2 cellular contexts compared by ENCODE assay signal in the genomic region with DNA sequence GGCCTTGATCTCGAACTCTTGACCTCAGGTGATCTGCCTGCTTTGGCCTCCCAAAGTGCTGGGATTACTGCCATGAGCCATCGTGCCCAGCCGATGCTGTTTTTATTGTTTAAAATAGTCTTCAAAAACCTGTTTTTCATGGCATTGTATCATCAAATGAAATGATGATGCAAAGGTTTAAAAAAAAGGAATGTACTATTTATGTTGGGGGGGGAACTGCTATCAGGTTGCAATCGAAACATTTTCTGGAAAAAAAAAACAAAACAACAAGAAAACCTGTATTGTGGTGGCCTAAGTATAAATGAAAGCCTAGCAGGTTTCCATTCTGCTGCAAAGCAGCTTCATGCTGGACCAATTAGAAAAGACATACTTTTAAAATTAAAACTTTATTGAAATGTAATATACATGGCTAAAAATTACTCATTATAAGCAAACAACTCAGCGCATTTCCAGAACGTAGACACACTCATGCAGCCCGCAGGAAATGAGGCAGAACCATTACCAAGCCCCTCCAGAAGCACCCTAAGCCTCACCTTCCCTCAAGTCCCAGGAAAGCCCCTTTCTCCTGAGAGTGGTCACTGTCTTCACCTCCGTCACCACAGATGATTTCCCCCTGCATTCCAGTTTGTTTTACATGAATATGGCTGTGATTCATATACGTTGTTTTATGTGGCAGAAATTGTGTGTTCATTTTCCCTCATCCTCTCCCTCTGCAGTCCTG.
TF ChIP-seq lines count a peak whose summit lies in the region.

No MANE protein-coding gene starts in this region.

TF ChIP-seq in IMR-90, 13 proteins besides CTCF, POLR2A, EP300 and RAD21:
- TF ChIP-seq NFE2L2 (IDR thresholded peaks at IDR 0.05; ENCODE audit: low read depth, low read length) (no peak), FOS (IDR thresholded peaks at IDR 0.05; ENCODE audit: low read depth, low read length) (no peak), MXI1 (IDR thresholded peaks at IDR 0.05; ENCODE audit: borderline replicate concordance, low read depth, low read length) (no peak), CEBPB (IDR thresholded peaks at IDR 0.05; ENCODE audit: low read depth, low read length) (no peak)
- TF ChIP-seq, protein P1, sequence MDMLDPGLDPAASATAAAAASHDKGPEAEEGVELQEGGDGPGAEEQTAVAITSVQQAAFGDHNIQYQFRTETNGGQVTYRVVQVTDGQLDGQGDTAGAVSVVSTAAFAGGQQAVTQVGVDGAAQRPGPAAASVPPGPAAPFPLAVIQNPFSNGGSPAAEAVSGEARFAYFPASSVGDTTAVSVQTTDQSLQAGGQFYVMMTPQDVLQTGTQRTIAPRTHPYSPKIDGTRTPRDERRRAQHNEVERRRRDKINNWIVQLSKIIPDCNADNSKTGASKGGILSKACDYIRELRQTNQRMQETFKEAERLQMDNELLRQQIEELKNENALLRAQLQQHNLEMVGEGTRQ (IDR thresholded peaks at IDR 0.05; ENCODE audit: low read depth, low read length) = no peak
- TF ChIP-seq, protein P2, sequence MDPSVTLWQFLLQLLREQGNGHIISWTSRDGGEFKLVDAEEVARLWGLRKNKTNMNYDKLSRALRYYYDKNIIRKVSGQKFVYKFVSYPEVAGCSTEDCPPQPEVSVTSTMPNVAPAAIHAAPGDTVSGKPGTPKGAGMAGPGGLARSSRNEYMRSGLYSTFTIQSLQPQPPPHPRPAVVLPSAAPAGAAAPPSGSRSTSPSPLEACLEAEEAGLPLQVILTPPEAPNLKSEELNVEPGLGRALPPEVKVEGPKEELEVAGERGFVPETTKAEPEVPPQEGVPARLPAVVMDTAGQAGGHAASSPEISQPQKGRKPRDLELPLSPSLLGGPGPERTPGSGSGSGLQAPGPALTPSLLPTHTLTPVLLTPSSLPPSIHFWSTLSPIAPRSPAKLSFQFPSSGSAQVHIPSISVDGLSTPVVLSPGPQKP (IDR thresholded peaks at IDR 0.05; ENCODE audit: borderline replicate concordance, low read depth, low read length) = no peak

TF ChIP-seq in H1, 55 proteins besides CTCF, POLR2A, EP300 and RAD21:
- TF ChIP-seq HDAC2 (IDR thresholded peaks at IDR 0.05; ENCODE audit: borderline replicate concordance in 1 of 2, low read depth in 2 of 2, low read length in 2 of 2) (no peak), JUN (IDR thresholded peaks at IDR 0.05; ENCODE audit: low read depth, low read length) (no peak), SP2 (IDR thresholded peaks at IDR 0.05; ENCODE audit: low read length) (no peak), SAP30 (IDR thresholded peaks at IDR 0.05; ENCODE audit: insufficient read depth, insufficient replicate concordance, low read length) (no peak), POLR2AphosphoS5 (IDR thresholded peaks at IDR 0.05; ENCODE audit: low read depth, low read length) (no peak), CHD2 (IDR thresholded peaks at IDR 0.05; ENCODE audit: low read length) (no peak), GABPA (IDR thresholded peaks at IDR 0.05; ENCODE audit: borderline replicate concordance, insufficient read depth, low read length) (no peak), KDM5A (IDR thresholded peaks at IDR 0.05; ENCODE audit: low read length) (no peak), HDAC6 (IDR thresholded peaks at IDR 0.05; ENCODE audit: low read depth, low read length) (no peak), SRF (IDR thresholded peaks at IDR 0.05; ENCODE audit: low read depth, low read length) (no peak), RFX5 (IDR thresholded peaks at IDR 0.05; ENCODE audit: borderline replicate concordance, low read depth, low read length) (no peak), SIRT6 (IDR thresholded peaks at IDR 0.05; ENCODE audit: low read length) (no peak), SUZ12 (IDR thresholded peaks at IDR 0.05; ENCODE audit: low read length) (no peak), RBBP5 (IDR thresholded peaks at IDR 0.05; ENCODE audit: borderline replicate concordance, low read depth, low read length) (no peak), CEBPB (IDR thresholded peaks at IDR 0.05; ENCODE audit: low read depth, low read length) (no peak), TCF12 (IDR thresholded peaks at IDR 0.05; ENCODE audit: low read depth, low read length) (no peak), SIX5 (IDR thresholded peaks at IDR 0.05; ENCODE audit: low read depth, low read length) (no peak), TAF1 (IDR thresholded peaks at IDR 0.05; ENCODE audit: low read depth, low read length) (no peak)
- TF ChIP-seq, protein P3, sequence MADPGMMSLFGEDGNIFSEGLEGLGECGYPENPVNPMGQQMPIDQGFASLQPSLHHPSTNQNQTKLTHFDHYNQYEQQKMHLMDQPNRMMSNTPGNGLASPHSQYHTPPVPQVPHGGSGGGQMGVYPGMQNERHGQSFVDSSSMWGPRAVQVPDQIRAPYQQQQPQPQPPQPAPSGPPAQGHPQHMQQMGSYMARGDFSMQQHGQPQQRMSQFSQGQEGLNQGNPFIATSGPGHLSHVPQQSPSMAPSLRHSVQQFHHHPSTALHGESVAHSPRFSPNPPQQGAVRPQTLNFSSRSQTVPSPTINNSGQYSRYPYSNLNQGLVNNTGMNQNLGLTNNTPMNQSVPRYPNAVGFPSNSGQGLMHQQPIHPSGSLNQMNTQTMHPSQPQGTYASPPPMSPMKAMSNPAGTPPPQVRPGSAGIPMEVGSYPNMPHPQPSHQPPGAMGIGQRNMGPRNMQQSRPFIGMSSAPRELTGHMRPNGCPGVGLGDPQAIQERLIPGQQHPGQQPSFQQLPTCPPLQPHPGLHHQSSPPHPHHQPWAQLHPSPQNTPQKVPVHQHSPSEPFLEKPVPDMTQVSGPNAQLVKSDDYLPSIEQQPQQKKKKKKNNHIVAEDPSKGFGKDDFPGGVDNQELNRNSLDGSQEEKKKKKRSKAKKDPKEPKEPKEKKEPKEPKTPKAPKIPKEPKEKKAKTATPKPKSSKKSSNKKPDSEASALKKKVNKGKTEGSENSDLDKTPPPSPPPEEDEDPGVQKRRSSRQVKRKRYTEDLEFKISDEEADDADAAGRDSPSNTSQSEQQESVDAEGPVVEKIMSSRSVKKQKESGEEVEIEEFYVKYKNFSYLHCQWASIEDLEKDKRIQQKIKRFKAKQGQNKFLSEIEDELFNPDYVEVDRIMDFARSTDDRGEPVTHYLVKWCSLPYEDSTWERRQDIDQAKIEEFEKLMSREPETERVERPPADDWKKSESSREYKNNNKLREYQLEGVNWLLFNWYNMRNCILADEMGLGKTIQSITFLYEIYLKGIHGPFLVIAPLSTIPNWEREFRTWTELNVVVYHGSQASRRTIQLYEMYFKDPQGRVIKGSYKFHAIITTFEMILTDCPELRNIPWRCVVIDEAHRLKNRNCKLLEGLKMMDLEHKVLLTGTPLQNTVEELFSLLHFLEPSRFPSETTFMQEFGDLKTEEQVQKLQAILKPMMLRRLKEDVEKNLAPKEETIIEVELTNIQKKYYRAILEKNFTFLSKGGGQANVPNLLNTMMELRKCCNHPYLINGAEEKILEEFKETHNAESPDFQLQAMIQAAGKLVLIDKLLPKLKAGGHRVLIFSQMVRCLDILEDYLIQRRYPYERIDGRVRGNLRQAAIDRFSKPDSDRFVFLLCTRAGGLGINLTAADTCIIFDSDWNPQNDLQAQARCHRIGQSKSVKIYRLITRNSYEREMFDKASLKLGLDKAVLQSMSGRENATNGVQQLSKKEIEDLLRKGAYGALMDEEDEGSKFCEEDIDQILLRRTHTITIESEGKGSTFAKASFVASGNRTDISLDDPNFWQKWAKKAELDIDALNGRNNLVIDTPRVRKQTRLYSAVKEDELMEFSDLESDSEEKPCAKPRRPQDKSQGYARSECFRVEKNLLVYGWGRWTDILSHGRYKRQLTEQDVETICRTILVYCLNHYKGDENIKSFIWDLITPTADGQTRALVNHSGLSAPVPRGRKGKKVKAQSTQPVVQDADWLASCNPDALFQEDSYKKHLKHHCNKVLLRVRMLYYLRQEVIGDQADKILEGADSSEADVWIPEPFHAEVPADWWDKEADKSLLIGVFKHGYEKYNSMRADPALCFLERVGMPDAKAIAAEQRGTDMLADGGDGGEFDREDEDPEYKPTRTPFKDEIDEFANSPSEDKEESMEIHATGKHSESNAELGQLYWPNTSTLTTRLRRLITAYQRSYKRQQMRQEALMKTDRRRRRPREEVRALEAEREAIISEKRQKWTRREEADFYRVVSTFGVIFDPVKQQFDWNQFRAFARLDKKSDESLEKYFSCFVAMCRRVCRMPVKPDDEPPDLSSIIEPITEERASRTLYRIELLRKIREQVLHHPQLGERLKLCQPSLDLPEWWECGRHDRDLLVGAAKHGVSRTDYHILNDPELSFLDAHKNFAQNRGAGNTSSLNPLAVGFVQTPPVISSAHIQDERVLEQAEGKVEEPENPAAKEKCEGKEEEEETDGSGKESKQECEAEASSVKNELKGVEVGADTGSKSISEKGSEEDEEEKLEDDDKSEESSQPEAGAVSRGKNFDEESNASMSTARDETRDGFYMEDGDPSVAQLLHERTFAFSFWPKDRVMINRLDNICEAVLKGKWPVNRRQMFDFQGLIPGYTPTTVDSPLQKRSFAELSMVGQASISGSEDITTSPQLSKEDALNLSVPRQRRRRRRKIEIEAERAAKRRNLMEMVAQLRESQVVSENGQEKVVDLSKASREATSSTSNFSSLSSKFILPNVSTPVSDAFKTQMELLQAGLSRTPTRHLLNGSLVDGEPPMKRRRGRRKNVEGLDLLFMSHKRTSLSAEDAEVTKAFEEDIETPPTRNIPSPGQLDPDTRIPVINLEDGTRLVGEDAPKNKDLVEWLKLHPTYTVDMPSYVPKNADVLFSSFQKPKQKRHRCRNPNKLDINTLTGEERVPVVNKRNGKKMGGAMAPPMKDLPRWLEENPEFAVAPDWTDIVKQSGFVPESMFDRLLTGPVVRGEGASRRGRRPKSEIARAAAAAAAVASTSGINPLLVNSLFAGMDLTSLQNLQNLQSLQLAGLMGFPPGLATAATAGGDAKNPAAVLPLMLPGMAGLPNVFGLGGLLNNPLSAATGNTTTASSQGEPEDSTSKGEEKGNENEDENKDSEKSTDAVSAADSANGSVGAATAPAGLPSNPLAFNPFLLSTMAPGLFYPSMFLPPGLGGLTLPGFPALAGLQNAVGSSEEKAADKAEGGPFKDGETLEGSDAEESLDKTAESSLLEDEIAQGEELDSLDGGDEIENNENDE (IDR thresholded peaks at IDR 0.05; ENCODE audit: insufficient replicate concordance, low read length) = no peak
- TF ChIP-seq, protein P4, sequence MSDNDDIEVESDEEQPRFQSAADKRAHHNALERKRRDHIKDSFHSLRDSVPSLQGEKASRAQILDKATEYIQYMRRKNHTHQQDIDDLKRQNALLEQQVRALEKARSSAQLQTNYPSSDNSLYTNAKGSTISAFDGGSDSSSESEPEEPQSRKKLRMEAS (IDR thresholded peaks at IDR 0.05) = no peak
